ENCODE assay signal across 1 cellular context in the genomic region with DNA sequence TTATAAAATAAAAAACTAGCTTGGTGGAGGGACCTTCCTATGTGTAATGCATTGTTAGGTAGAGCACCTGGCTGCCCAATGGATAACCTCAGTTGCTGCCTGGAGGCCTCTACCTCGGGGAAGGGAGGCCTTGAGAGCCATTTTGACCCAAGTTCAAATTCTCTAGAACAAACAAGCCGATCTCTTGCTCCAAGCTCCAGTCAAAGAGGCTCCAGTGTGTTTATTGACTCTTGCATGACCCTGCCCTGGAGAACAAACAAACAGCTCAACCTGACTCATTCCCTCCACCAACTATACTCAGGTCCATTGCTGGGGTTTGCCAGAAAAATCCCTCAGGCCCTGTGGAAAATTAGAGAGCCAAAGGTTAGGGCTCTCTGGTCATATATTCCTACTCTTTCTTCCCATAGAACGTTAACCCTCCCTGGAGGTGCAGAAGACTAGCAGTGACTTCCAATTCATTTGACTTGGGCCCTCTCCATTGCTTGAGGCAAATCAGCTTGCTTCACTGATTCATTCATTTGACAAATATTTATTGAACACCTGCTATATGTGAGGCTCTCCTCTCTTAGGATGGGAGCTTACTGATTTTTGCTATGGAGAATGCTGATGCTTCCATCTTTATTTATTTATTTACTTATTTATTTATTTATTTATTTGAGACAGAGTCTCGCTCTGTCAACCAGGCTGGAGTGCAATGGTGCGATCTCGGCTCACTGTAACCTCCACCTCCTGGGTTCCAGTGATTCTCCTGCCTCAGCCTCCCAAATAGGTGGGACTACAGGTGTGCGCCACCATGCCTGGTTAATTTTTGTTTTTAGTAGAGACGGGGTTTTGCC.
A peak's percentile ranks its signal among the peaks of the same experiment; 100 is the strongest.
TF ChIP-seq lines count a peak whose summit lies in the region.

No MANE protein-coding gene starts in this region.

TF ChIP-seq in HepG2, 621 proteins besides CTCF, POLR2A, EP300 and RAD21 (continued from another document and continues in another):
- TF ChIP-seq TCF12 (IDR thresholded peaks at IDR 0.05) (no peak), TCF12 (CRISPR knock-in tag; IDR thresholded peaks at IDR 0.05) (0 out of 2 replicates have a peak, but pooled peaks have one; percentile 41), ZNF562 (CRISPR knock-in tag; IDR thresholded peaks at IDR 0.05; ENCODE audit: borderline replicate concordance) (no peak), SP5 (CRISPR knock-in tag; IDR thresholded peaks at IDR 0.05; ENCODE audit: borderline replicate concordance, low read depth) (0 out of 2 replicates have a peak, but pooled peaks have one; percentile 17), ZNF317 (CRISPR knock-in tag; IDR thresholded peaks at IDR 0.05) (peak; percentile 74; the same call in 1 of the 2 replicates), ZNF839 (CRISPR knock-in tag; IDR thresholded peaks at IDR 0.05; ENCODE audit: borderline replicate concordance) (no peak), SRSF9 (IDR thresholded peaks at IDR 0.05; ENCODE audit: borderline replicate concordance, insufficient read depth, low read depth, low read length, poor library complexity, severe bottlenecking) (no peak), KLF11 (CRISPR knock-in tag; IDR thresholded peaks at IDR 0.05) (no peak), TAF15 (IDR thresholded peaks at IDR 0.05; ENCODE audit: low read depth, low read length, poor library complexity, severe bottlenecking) (no peak), ZBTB34 (CRISPR knock-in tag; IDR thresholded peaks at IDR 0.05) (peak; percentile 47; the same call in 1 of the 2 replicates), ZBTB42 (CRISPR knock-in tag; IDR thresholded peaks at IDR 0.05) (no peak), POLR2AphosphoS2 (IDR thresholded peaks at IDR 0.05; ENCODE audit: low read depth, low read length) (no peak), TRIM24 (CRISPR knock-in tag; IDR thresholded peaks at IDR 0.05) (no peak), KAT8 (CRISPR knock-in tag; IDR thresholded peaks at IDR 0.05) (peak; percentile 80), ZNF749 (CRISPR knock-in tag; IDR thresholded peaks at IDR 0.05; ENCODE audit: borderline replicate concordance) (no peak), GABPA (IDR thresholded peaks at IDR 0.05; ENCODE audit: low read depth, low read length) (no peak), GABPA (CRISPR knock-in tag; IDR thresholded peaks at IDR 0.05; ENCODE audit: low read depth) (peak; percentile 60), ZNF772 (CRISPR knock-in tag; IDR thresholded peaks at IDR 0.05) (no peak), CENPBD1 (CRISPR knock-in tag; IDR thresholded peaks at IDR 0.05; ENCODE audit: borderline replicate concordance, low read depth) (no peak), CENPX (CRISPR knock-in tag; IDR thresholded peaks at IDR 0.05) (no peak), POLR2AphosphoS5 (IDR thresholded peaks at IDR 0.05; ENCODE audit: low read depth, low read length) (no peak), ZNF790 (CRISPR knock-in tag; IDR thresholded peaks at IDR 0.05; ENCODE audit: borderline replicate concordance) (no peak), ZNF570 (CRISPR knock-in tag; IDR thresholded peaks at IDR 0.05; ENCODE audit: borderline replicate concordance) (no peak), RFXAP (CRISPR knock-in tag; IDR thresholded peaks at IDR 0.05; ENCODE audit: borderline replicate concordance) (peak; percentile 63; the same call in 1 of the 2 replicates), ZNF777 (CRISPR knock-in tag; IDR thresholded peaks at IDR 0.05) (no peak), ZNF230 (CRISPR knock-in tag; IDR thresholded peaks at IDR 0.05) (no peak), FOSL2 (CRISPR knock-in tag; IDR thresholded peaks at IDR 0.05) (peak; percentile 98), ZNF224 (CRISPR knock-in tag; IDR thresholded peaks at IDR 0.05) (no peak), FOXJ3 (CRISPR knock-in tag; IDR thresholded peaks at IDR 0.05; ENCODE audit: borderline replicate concordance) (peak; percentile 92; the same call in 1 of the 2 replicates), KLF13 (CRISPR knock-in tag; IDR thresholded peaks at IDR 0.05) (no peak), ZNF720 (CRISPR knock-in tag; IDR thresholded peaks at IDR 0.05) (no peak), ZNF552 (CRISPR knock-in tag; IDR thresholded peaks at IDR 0.05; ENCODE audit: borderline replicate concordance) (no peak), GLI4 (CRISPR knock-in tag; IDR thresholded peaks at IDR 0.05; ENCODE audit: borderline replicate concordance) (no peak), NFRKB (IDR thresholded peaks at IDR 0.05) (no peak), ELF3 (CRISPR knock-in tag; IDR thresholded peaks at IDR 0.05) (peak; percentile 64), SP140L (CRISPR knock-in tag; IDR thresholded peaks at IDR 0.05; ENCODE audit: borderline replicate concordance) (no peak), ZNF572 (CRISPR knock-in tag; IDR thresholded peaks at IDR 0.05) (no peak), CENPT (CRISPR knock-in tag; IDR thresholded peaks at IDR 0.05; ENCODE audit: low read depth) (no peak), DNMT3B (CRISPR knock-in tag; conservative IDR thresholded peaks at IDR 0.05) (no peak), HOXA5 (CRISPR knock-in tag; IDR thresholded peaks at IDR 0.05) (peak; percentile 67; the same call in 1 of the 2 replicates), ZNF274 (CRISPR knock-in tag; IDR thresholded peaks at IDR 0.05) (no peak), ZNF567 (CRISPR knock-in tag; IDR thresholded peaks at IDR 0.05; ENCODE audit: borderline replicate concordance) (no peak), RFXANK (CRISPR knock-in tag; IDR thresholded peaks at IDR 0.05) (no peak), ZBTB1 (CRISPR knock-in tag; IDR thresholded peaks at IDR 0.05; ENCODE audit: borderline replicate concordance) (no peak), LBX2 (CRISPR knock-in tag; IDR thresholded peaks at IDR 0.05; ENCODE audit: borderline replicate concordance) (no peak), MIXL1 (CRISPR knock-in tag; IDR thresholded peaks at IDR 0.05) (no peak; the same call in 1 of the 2 replicates), ZNF616 (CRISPR knock-in tag; IDR thresholded peaks at IDR 0.05; ENCODE audit: low read depth) (no peak)
- TF ChIP-seq, protein P1, sequence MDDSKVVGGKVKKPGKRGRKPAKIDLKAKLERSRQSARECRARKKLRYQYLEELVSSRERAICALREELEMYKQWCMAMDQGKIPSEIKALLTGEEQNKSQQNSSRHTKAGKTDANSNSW (CRISPR knock-in tag; IDR thresholded peaks at IDR 0.05; ENCODE audit: borderline replicate concordance), result no peak
- TF ChIP-seq, protein P2, sequence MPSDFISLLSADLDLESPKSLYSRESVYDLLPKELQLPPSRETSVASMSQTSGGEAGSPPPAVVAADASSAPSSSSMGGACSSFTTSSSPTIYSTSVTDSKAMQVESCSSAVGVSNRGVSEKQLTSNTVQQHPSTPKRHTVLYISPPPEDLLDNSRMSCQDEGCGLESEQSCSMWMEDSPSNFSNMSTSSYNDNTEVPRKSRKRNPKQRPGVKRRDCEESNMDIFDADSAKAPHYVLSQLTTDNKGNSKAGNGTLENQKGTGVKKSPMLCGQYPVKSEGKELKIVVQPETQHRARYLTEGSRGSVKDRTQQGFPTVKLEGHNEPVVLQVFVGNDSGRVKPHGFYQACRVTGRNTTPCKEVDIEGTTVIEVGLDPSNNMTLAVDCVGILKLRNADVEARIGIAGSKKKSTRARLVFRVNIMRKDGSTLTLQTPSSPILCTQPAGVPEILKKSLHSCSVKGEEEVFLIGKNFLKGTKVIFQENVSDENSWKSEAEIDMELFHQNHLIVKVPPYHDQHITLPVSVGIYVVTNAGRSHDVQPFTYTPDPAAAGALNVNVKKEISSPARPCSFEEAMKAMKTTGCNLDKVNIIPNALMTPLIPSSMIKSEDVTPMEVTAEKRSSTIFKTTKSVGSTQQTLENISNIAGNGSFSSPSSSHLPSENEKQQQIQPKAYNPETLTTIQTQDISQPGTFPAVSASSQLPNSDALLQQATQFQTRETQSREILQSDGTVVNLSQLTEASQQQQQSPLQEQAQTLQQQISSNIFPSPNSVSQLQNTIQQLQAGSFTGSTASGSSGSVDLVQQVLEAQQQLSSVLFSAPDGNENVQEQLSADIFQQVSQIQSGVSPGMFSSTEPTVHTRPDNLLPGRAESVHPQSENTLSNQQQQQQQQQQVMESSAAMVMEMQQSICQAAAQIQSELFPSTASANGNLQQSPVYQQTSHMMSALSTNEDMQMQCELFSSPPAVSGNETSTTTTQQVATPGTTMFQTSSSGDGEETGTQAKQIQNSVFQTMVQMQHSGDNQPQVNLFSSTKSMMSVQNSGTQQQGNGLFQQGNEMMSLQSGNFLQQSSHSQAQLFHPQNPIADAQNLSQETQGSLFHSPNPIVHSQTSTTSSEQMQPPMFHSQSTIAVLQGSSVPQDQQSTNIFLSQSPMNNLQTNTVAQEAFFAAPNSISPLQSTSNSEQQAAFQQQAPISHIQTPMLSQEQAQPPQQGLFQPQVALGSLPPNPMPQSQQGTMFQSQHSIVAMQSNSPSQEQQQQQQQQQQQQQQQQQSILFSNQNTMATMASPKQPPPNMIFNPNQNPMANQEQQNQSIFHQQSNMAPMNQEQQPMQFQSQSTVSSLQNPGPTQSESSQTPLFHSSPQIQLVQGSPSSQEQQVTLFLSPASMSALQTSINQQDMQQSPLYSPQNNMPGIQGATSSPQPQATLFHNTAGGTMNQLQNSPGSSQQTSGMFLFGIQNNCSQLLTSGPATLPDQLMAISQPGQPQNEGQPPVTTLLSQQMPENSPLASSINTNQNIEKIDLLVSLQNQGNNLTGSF (CRISPR knock-in tag; IDR thresholded peaks at IDR 0.05), result no peak
- TF ChIP-seq, protein P3, sequence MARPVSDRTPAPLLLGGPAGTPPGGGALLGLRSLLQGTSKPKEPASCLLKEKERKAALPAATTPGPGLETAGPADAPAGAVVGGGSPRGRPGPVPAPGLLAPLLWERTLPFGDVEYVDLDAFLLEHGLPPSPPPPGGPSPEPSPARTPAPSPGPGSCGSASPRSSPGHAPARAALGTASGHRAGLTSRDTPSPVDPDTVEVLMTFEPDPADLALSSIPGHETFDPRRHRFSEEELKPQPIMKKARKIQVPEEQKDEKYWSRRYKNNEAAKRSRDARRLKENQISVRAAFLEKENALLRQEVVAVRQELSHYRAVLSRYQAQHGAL (CRISPR knock-in tag; IDR thresholded peaks at IDR 0.05; ENCODE audit: not compliant biosample characterization), result no peak
- TF ChIP-seq, protein P4, sequence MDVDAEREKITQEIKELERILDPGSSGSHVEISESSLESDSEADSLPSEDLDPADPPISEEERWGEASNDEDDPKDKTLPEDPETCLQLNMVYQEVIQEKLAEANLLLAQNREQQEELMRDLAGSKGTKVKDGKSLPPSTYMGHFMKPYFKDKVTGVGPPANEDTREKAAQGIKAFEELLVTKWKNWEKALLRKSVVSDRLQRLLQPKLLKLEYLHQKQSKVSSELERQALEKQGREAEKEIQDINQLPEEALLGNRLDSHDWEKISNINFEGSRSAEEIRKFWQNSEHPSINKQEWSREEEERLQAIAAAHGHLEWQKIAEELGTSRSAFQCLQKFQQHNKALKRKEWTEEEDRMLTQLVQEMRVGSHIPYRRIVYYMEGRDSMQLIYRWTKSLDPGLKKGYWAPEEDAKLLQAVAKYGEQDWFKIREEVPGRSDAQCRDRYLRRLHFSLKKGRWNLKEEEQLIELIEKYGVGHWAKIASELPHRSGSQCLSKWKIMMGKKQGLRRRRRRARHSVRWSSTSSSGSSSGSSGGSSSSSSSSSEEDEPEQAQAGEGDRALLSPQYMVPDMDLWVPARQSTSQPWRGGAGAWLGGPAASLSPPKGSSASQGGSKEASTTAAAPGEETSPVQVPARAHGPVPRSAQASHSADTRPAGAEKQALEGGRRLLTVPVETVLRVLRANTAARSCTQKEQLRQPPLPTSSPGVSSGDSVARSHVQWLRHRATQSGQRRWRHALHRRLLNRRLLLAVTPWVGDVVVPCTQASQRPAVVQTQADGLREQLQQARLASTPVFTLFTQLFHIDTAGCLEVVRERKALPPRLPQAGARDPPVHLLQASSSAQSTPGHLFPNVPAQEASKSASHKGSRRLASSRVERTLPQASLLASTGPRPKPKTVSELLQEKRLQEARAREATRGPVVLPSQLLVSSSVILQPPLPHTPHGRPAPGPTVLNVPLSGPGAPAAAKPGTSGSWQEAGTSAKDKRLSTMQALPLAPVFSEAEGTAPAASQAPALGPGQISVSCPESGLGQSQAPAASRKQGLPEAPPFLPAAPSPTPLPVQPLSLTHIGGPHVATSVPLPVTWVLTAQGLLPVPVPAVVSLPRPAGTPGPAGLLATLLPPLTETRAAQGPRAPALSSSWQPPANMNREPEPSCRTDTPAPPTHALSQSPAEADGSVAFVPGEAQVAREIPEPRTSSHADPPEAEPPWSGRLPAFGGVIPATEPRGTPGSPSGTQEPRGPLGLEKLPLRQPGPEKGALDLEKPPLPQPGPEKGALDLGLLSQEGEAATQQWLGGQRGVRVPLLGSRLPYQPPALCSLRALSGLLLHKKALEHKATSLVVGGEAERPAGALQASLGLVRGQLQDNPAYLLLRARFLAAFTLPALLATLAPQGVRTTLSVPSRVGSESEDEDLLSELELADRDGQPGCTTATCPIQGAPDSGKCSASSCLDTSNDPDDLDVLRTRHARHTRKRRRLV (CRISPR knock-in tag; IDR thresholded peaks at IDR 0.05), result no peak
